Comparison of ENCODE assay signal across 21 cellular contexts in genomic region chr7:662576-662975, GRCh38.
DNase-seq lines count a peak whose midpoint lies in the region; ATAC-seq and TF ChIP-seq lines count a peak whose summit lies in the region.
"Had no signal": no experiment of that assay in that cellular context is flagged by ENCODE, and none has a peak within 500 bp of the region (broad histone marks: within the 10 kb centered on the region; RNA-seq: fewer than 3 reads in every experiment).

No MANE protein-coding gene starts in this region.

- H3K27ac ChIP-seq in endodermal cell (ENCODE audit: low read depth, low read length) = no peak overlapping the region
- no peak overlapping the region for H3K27ac ChIP-seq in ascending aorta
- H3K27ac ChIP-seq: Peyer's patch had no signal

- H3K27me3 Mint-ChIP-seq in activated CD4-positive, alpha-beta T cell treated with anti-CD3 and anti-CD28 coated beads, Interleukin-2, amount 10 ng/mL, durations not matched to agents 24 days and 14 days = no peaks in the 10 kb centered on the region
- H3K27me3 Mint-ChIP-seq in activated T-helper 17 cell treated with anti-CD3 and anti-CD28 coated beads, Interleukin-2, amount 50 U/mL, for 72 hours = no peaks in the 10 kb centered on the region
- H3K27me3 Mint-ChIP-seq in endodermal cell (ENCODE audit: insufficient read depth) = no peaks in the 10 kb centered on the region
- no peaks in the 10 kb centered on the region for H3K27me3 Mint-ChIP-seq in stimulated activated naive CD8-positive, alpha-beta T cell treated with anti-CD3 and anti-CD28 coated beads, Interleukin-15, amount 100 ng/mL, for 72 hours

- TF ChIP-seq CTCF in endodermal cell (conservative IDR thresholded peaks at IDR 0.05) (no peak), ascending aorta (IDR thresholded peaks at IDR 0.05) (no peak)

- peak overlapping the region; percentile 52 for H3K27ac Mint-ChIP-seq in activated CD4-positive, alpha-beta T cell treated with anti-CD3 and anti-CD28 coated beads, Interleukin-2, amount 10 ng/mL, durations not matched to agents 24 days and 14 days
- peak overlapping the region; percentile 69 for H3K27ac Mint-ChIP-seq in activated T-helper 17 cell treated with anti-CD3 and anti-CD28 coated beads, Interleukin-2, amount 50 U/mL, for 72 hours
- peak overlapping the region; percentile 70 for H3K27ac Mint-ChIP-seq in endodermal cell
- peak overlapping the region; percentile 49 to 92 for H3K27ac Mint-ChIP-seq in stimulated activated naive CD8-positive, alpha-beta T cell treated with anti-CD3 and anti-CD28 coated beads, Interleukin-15, amount 100 ng/mL, for 72 hours

- H3K9me3 ChIP-seq in endodermal cell (ENCODE audit: control insufficient read depth, low read length) (no peaks in the 10 kb centered on the region), ascending aorta (no peaks in the 10 kb centered on the region)
- H3K9me3 ChIP-seq: Peyer's patch had no signal

- WGBS in endodermal cell (ENCODE audit: insufficient coverage in 1 of 2, insufficient read length in 1 of 2), 2 experiments = 90% methylated on average over 4 of the region's 4 CpGs; no CpG with 5 or more reads in 1 of the 2 experiments

- peaks cover 12% of the 10 kb centered on the region for H3K36me3 Mint-ChIP-seq in activated CD4-positive, alpha-beta T cell treated with anti-CD3 and anti-CD28 coated beads, Interleukin-2, amount 10 ng/mL, durations not matched to agents 24 days and 14 days (ENCODE audit: low read depth)
- no peaks in the 10 kb centered on the region for H3K36me3 Mint-ChIP-seq in activated T-helper 17 cell treated with anti-CD3 and anti-CD28 coated beads, Interleukin-2, amount 50 U/mL, for 72 hours (ENCODE audit: low read depth)
- H3K36me3 Mint-ChIP-seq in endodermal cell (ENCODE audit: low read depth) = peaks cover 13% of the 10 kb centered on the region

- H3K9me3 Mint-ChIP-seq in activated CD4-positive, alpha-beta T cell treated with anti-CD3 and anti-CD28 coated beads, Interleukin-2, amount 10 ng/mL, durations not matched to agents 24 days and 14 days = peaks cover 7% of the 10 kb centered on the region
- H3K9me3 Mint-ChIP-seq in activated T-helper 17 cell treated with anti-CD3 and anti-CD28 coated beads, Interleukin-2, amount 50 U/mL, for 72 hours = no peaks in the 10 kb centered on the region
- no peaks in the 10 kb centered on the region for H3K9me3 Mint-ChIP-seq in endodermal cell
- peaks cover 0 to 7% of the 10 kb centered on the region in 2 donors for H3K9me3 Mint-ChIP-seq in stimulated activated naive CD8-positive, alpha-beta T cell treated with anti-CD3 and anti-CD28 coated beads, Interleukin-15, amount 100 ng/mL, for 72 hours
- H3K9me3 Mint-ChIP-seq: H9 had no signal

- H3K4me1 ChIP-seq in endodermal cell (ENCODE audit: control insufficient read depth, insufficient read depth, low read length) = no peaks in the 10 kb centered on the region
- H3K4me1 ChIP-seq in ascending aorta = peaks cover 10 to 24% of the 10 kb centered on the region in 2 donors

- H3K4me1 Mint-ChIP-seq in activated CD4-positive, alpha-beta T cell treated with anti-CD3 and anti-CD28 coated beads, Interleukin-2, amount 10 ng/mL, durations not matched to agents 24 days and 14 days = peaks cover 8% of the 10 kb centered on the region
- no peaks in the 10 kb centered on the region for H3K4me1 Mint-ChIP-seq in activated T-helper 17 cell treated with anti-CD3 and anti-CD28 coated beads, Interleukin-2, amount 50 U/mL, for 72 hours
- H3K4me1 Mint-ChIP-seq in endodermal cell = no peaks in the 10 kb centered on the region
- H3K4me1 Mint-ChIP-seq in stimulated activated naive CD8-positive, alpha-beta T cell treated with anti-CD3 and anti-CD28 coated beads, Interleukin-15, amount 100 ng/mL, for 72 hours = peaks cover 14% of the 10 kb centered on the region

- intact Hi-C loops in activated CD4-positive, alpha-beta T cell treated with anti-CD3 and anti-CD28 coated beads, Interleukin-2, amount 10 ng/mL, durations not matched to agents 24 days and 14 days (cut with micrococcal nuclease) = no loop called here
- intact Hi-C loops in ascending aorta (cut with DNase I) = no loop called here

- no peak for ATAC-seq in activated T-helper 17 cell treated with anti-CD3 and anti-CD28 coated beads, Interleukin-2, amount 50 U/mL, for 72 hours (replicated peaks)
- peak; percentile 49 for ATAC-seq in stimulated activated naive CD8-positive, alpha-beta T cell treated with anti-CD3 and anti-CD28 coated beads, Interleukin-15, amount 100 ng/mL, for 72 hours

- H3K4me3 Mint-ChIP-seq in activated CD4-positive, alpha-beta T cell treated with anti-CD3 and anti-CD28 coated beads, Interleukin-2, amount 10 ng/mL, durations not matched to agents 24 days and 14 days = no peak overlapping the region
- no peak overlapping the region for H3K4me3 Mint-ChIP-seq in activated T-helper 17 cell treated with anti-CD3 and anti-CD28 coated beads, Interleukin-2, amount 50 U/mL, for 72 hours
- no peak overlapping the region for H3K4me3 Mint-ChIP-seq in endodermal cell
- peak overlapping the region in 1 of 2 donors; percentile 36 for H3K4me3 Mint-ChIP-seq in stimulated activated naive CD8-positive, alpha-beta T cell treated with anti-CD3 and anti-CD28 coated beads, Interleukin-15, amount 100 ng/mL, for 72 hours
- H3K4me3 Mint-ChIP-seq: H9 had no signal

- DNase-seq in activated CD4-positive, alpha-beta T cell treated with anti-CD3 and anti-CD28 coated beads, Interleukin-2, amount 10 ng/mL, durations not matched to agents 24 days and 14 days = no peak
- no peak for DNase-seq in activated CD4-positive, alpha-beta T cell treated with anti-CD3 and anti-CD28 coated beads, Interleukin-2, amount 50 U/mL, for 48 hours
- DNase-seq in endodermal cell (no peak), EL (no peak), HuH-7.5 (ENCODE audit: low spot score) (no peak), ascending aorta (ENCODE audit: low spot score in 2 of 2) (no peak)
- DNase-seq in stimulated activated naive CD8-positive, alpha-beta T cell treated with anti-CD3 and anti-CD28 coated beads, Interleukin-15, amount 100 ng/mL, for 72 hours = no peak
- DNase-seq: 8988T, C1 segment of cervical spinal cord, COR-L47, DMS153, H9, Karpas-422, MM.1S, NCI-H1105, NCI-H187 treated with DMSO at 0.1 percent for 48 hours, NCI-H2171, NCI-H510A, SHP77 had no signal

- no peaks in the 10 kb centered on the region for H3K36me3 ChIP-seq in endodermal cell (ENCODE audit: control insufficient read depth, insufficient read depth, low read length)
- H3K36me3 ChIP-seq in ascending aorta = no peaks in the 10 kb centered on the region
- H3K36me3 ChIP-seq: Peyer's patch had no signal

- H3K9ac ChIP-seq in endodermal cell (ENCODE audit: extremely low read depth, low read length, poor library complexity, severe bottlenecking) = no peak overlapping the region

- no peak overlapping the region for H3K4me3 ChIP-seq in endodermal cell (ENCODE audit: low read length)
- no peak overlapping the region for H3K4me3 ChIP-seq in ascending aorta
- H3K4me3 ChIP-seq: Peyer's patch had no signal

- H3K27me3 ChIP-seq in endodermal cell (ENCODE audit: control insufficient read depth, insufficient read depth, low read length, poor library complexity, severe bottlenecking) (no peaks in the 10 kb centered on the region), ascending aorta (no peaks in the 10 kb centered on the region)
- H3K27me3 ChIP-seq: Peyer's patch had no signal
